Comparison of ENCODE assay signal across 7 cellular contexts in the genomic region with DNA sequence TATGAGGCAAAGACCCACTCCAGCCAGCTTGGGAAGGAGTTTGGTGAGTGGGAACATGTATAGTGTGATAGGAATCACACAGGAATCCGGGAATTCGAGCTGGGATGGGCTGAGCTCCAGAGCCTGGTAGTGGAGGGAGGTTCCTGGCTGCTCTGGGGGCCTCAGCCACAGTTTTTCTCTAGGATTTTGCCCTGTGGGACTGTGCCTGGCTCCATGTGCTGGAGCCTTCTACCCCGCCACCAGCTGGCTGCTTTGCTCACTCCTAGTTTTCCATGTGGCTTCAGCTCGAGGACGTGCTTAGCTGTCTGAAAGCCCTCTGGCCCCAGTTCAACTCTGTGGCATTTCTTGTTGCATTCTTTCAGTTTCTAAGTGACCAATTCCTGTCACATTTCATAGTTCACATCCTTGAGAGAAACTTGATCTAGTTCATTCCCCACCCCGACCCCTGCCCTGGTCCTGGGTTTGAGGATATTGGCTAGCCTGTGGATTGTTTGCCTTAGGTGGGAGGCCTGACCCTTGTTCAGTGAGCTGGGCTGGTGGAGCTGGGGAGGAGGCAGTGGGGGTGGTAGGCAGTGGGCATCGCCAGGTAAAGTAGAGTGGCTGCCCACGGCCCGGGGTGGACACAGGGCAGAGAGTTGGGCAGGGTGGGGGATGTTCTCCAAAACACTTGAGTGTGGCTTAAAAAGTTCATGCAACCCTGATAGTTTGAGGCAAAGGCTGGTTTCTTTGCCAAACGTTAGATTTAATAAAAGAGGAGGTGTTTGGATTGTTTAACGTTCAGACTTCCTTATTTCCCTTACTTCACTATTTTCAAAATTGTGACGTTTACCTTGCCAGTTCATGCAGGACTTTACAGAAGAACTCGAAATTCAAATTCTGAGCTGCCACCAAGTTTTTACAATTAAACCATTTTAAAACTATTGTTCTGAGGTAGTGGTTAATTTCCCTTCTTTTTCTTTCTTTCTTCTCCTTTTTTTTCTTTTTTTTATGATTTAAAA. TPM values are rescaled to one million over a fixed set of nuclear protein-coding genes. Genes with fewer than 3 reads are reported as not detected.
A peak's percentile ranks its signal among the peaks of the same experiment; 100 is the strongest.
DNase-seq lines count a peak whose midpoint lies in the region; ATAC-seq and TF ChIP-seq lines count a peak whose summit lies in the region.

No MANE protein-coding gene starts in this region.

- peaks cover 29% of the 10 kb centered on the region for H3K4me1 ChIP-seq in mesenchymal stem cell (ENCODE audit: control insufficient read depth, insufficient read depth, low read depth, low read length)
- peaks cover 10 to 42% (median 16%) of the 10 kb centered on the region in 4 donors for H3K4me1 ChIP-seq in transverse colon

- peak overlapping the region; percentile 74 for H2BK5ac ChIP-seq in mesenchymal stem cell (ENCODE audit: low read depth, low read length, poor library complexity, severe bottlenecking)

- DNase-seq in GM12865 (ENCODE audit: low read depth) (peak; percentile 91), NCI-H526 treated with DMSO at 0.1 percent for 48 hours (lab: John Stamatoyannopoulos, UW) (peak; percentile 79), coronary artery (ENCODE audit: low spot score) (peak; percentile 83), mesenchymal stem cell (peak; percentile 88), transverse colon (peak; percentile 67)

- 20% methylated on average over 8 of the region's 13 CpGs for WGBS in mesenchymal stem cell
- 41% methylated on average over 6 to 13 of the region's 13 CpGs for WGBS in transverse colon (ENCODE audit: low coverage in 1 of 2), 2 donors

- ATAC-seq in HG02885 (IDR thresholded peaks at IDR 0.05; ENCODE audit: poor library complexity, unreplicated experiment), result no peak
- no peak for ATAC-seq in HG03135 (IDR thresholded peaks at IDR 0.05; ENCODE audit: unreplicated experiment)

- H3K9ac ChIP-seq in mesenchymal stem cell (ENCODE audit: low read length), result peak overlapping the region; percentile 34

- no peak for TF ChIP-seq EP300 in transverse colon (IDR thresholded peaks at IDR 0.05; ENCODE audit: low read depth)

- H3K36me3 ChIP-seq in mesenchymal stem cell (ENCODE audit: control insufficient read depth in 1 of 2, insufficient read depth in 2 of 2, low read depth in 1 of 2, low read length in 2 of 2), result peaks cover 18 to 74% of the 10 kb centered on the region in 2 experiments
- no peaks in the 10 kb centered on the region for H3K36me3 ChIP-seq in transverse colon

- in situ Hi-C loops in transverse colon (cut with MboI; ENCODE audit: low pct_ligation_motif_present in 1 of 4, low pct_unique_long_range_greater_than_20kb in 1 of 4, low sequenced_read_pairs in 3 of 4), result no loop called here

- no peaks in the 10 kb centered on the region for H3K79me1 ChIP-seq in mesenchymal stem cell (replicated peaks; ENCODE audit: low read length, poor library complexity, severe bottlenecking)

- H2BK120ac ChIP-seq in mesenchymal stem cell (ENCODE audit: low read depth, low read length), result no peak overlapping the region

- H2AK5ac ChIP-seq in mesenchymal stem cell (ENCODE audit: low read length, severe bottlenecking), result peak overlapping the region; percentile 67

- H3K14ac ChIP-seq in mesenchymal stem cell (ENCODE audit: low read length in 2 of 2), result peak overlapping the region in 1 of 2 experiments; percentile 80

- H2AFZ ChIP-seq in mesenchymal stem cell (ENCODE audit: low read depth, low read length), result no peak overlapping the region

- peak overlapping the region; percentile 90 for H4K91ac ChIP-seq in mesenchymal stem cell (ENCODE audit: low read length)

- H3K27me3 ChIP-seq in mesenchymal stem cell (ENCODE audit: control insufficient read depth in 1 of 2, insufficient read depth in 1 of 2, low read length in 2 of 2), result no peaks in the 10 kb centered on the region
- H3K27me3 ChIP-seq in transverse colon, result no peaks in the 10 kb centered on the region

- peak overlapping the region; percentile 74 for H4K8ac ChIP-seq in mesenchymal stem cell (ENCODE audit: low read length)

- H3K4ac ChIP-seq in mesenchymal stem cell (ENCODE audit: low read depth in 1 of 2, low read length in 2 of 2), result peak overlapping the region in 1 of 2 experiments; percentile 38

- H3K23ac ChIP-seq in mesenchymal stem cell (ENCODE audit: low read length in 2 of 2), result peak overlapping the region in 1 of 2 experiments; percentile 89

- intact Hi-C loops in transverse colon (cut with DNase I; ENCODE audit: low total_unique reads), result no loop called here

- TF ChIP-seq POLR2A in transverse colon (IDR thresholded peaks at IDR 0.05), result no peak

- H2BK12ac ChIP-seq in mesenchymal stem cell (ENCODE audit: low read length in 2 of 2), result peak overlapping the region; percentile 59 to 93

- TF ChIP-seq CTCF in GM12865 (IDR thresholded peaks at IDR 0.05; ENCODE audit: insufficient read depth, low read depth, low read length, missing control alignments) (no peak), coronary artery (IDR thresholded peaks at IDR 0.05) (no peak), transverse colon (IDR thresholded peaks at IDR 0.05) (no peak)

- peak overlapping the region; percentile 64 for H3K4me2 ChIP-seq in mesenchymal stem cell (ENCODE audit: low read length, poor library complexity, severe bottlenecking)

- H3K4me3 ChIP-seq in GM12865 (ENCODE audit: low read depth, low read length) (peak overlapping the region; percentile 80), coronary artery (peak overlapping the region; percentile 59), mesenchymal stem cell (ENCODE audit: insufficient read depth in 1 of 2, low read depth in 1 of 2, low read length in 2 of 2) (peak overlapping the region in 1 of 2 experiments; percentile 27), transverse colon (no peak overlapping the region)

- H2BK15ac ChIP-seq in mesenchymal stem cell (ENCODE audit: low read depth, poor library complexity, severe bottlenecking), result peak overlapping the region; percentile 86

- H3K9me3 ChIP-seq in mesenchymal stem cell (ENCODE audit: control insufficient read depth, low read length) (no peaks in the 10 kb centered on the region), transverse colon (no peaks in the 10 kb centered on the region)

- H3K27ac ChIP-seq in coronary artery (peak overlapping the region; percentile 78 to 90), mesenchymal stem cell (ENCODE audit: low read length, poor library complexity, severe bottlenecking) (peak overlapping the region; percentile 91), transverse colon (peak overlapping the region; percentile 61 to 99 (median 84))

- peak overlapping the region; percentile 26 to 81 for H3K18ac ChIP-seq in mesenchymal stem cell (ENCODE audit: low read depth in 1 of 2, low read length in 2 of 2)

RNA-seq across cellular contexts. Expression of a gene that starts 5.2 kb away (rescaled TPM):
- polyA plus RNA-seq in mesenchymal stem cell (2013, experiment 1 of 2), result 101 TPM
- 107 TPM for polyA plus RNA-seq in mesenchymal stem cell (2013, experiment 2 of 2)
- total RNA-seq in transverse colon, result 10 to 100 TPM; 16.8 to 34.6 (median 23.8) TPM

Comparison
In these comparisons a context has a peak if more than half of its experiments do, and no peak if none do; other contexts are left out.
1. H3K4me3 ChIP-seq: peak in GM12865 (single experiment) and coronary artery (single experiment); none in transverse colon (0 of 4).
2. Peak in every context shown above with its lines, with median percentiles within 50 percentile points of each other: DNase-seq and H3K27ac ChIP-seq.